8 cellular contexts compared by ENCODE assay signal in genomic region chr18:49561127-49561376, GRCh38. TPM values are rescaled to one million over a fixed set of nuclear protein-coding genes. Genes with fewer than 3 reads are reported as not detected.
A peak's percentile ranks its signal among the peaks of the same experiment; 100 is the strongest.
DNase-seq lines count a peak whose midpoint lies in the region; ATAC-seq and TF ChIP-seq lines count a peak whose summit lies in the region.

No MANE protein-coding gene starts in this region.

- H3K27ac ChIP-seq in right lobe of liver (peak overlapping the region; percentile 39 to 55 (median 41)), upper lobe of left lung (no peak overlapping the region)

- H3K9me3 ChIP-seq in right lobe of liver, result no peaks in the 10 kb centered on the region
- no peaks in the 10 kb centered on the region for H3K9me3 ChIP-seq in upper lobe of left lung

- intact Hi-C loops in right lobe of liver (cut with DNase I), result loop anchor here in 1 of 2 donors (10.0 kb wide), 2 partner anchors 64 to 304 kb away; no protein-coding TSS in a partner anchor

- no peak for TF ChIP-seq EP300 in upper lobe of left lung (IDR thresholded peaks at IDR 0.05)

- H3K4me3 ChIP-seq in right lobe of liver (peak overlapping the region; percentile 50 to 95 (median 86)), upper lobe of left lung (peak overlapping the region; percentile 10 to 52 (median 38))

- CTCF ChIA-PET in activated naive CD4-positive, alpha-beta T cell treated with anti-CD3 and anti-CD28 coated beads, Interleukin-2, amount 10 ng/mL, durations not matched to agents 7 days and 5 days (lab: Charles Lee), result interaction anchor here (1.2 to 7.4 kb wide), 5 partner anchors 50 to 304 kb away, joined by 3 to 117 read pairs (median 12); no protein-coding TSS in a partner anchor

- TF ChIP-seq CTCF in right lobe of liver (IDR thresholded peaks at IDR 0.05), result no peak
- TF ChIP-seq CTCF in upper lobe of left lung (IDR thresholded peaks at IDR 0.05), result no peak

- H3K36me3 ChIP-seq in right lobe of liver, result peaks cover 0 to 10% (median 1%) of the 10 kb centered on the region in 4 donors
- no peaks in the 10 kb centered on the region for H3K36me3 ChIP-seq in upper lobe of left lung

- no peak overlapping the region for H3K27ac Mint-ChIP-seq in activated naive CD4-positive, alpha-beta T cell treated with anti-CD3 and anti-CD28 coated beads, Interleukin-2, amount 10 ng/mL, durations not matched to agents 7 days and 5 days
- no peak overlapping the region for H3K27ac Mint-ChIP-seq in activated naive CD4-positive, alpha-beta T cell treated with anti-CD3 and anti-CD28 coated beads, Interleukin-2, amount 50 U/mL, for 72 hours

- H3K4me3 Mint-ChIP-seq in activated naive CD4-positive, alpha-beta T cell treated with anti-CD3 and anti-CD28 coated beads, Interleukin-2, amount 10 ng/mL, durations not matched to agents 7 days and 5 days, result peak overlapping the region; percentile 55

- no peak for TF ChIP-seq POLR2A in right lobe of liver (IDR thresholded peaks at IDR 0.05)
- TF ChIP-seq POLR2A in upper lobe of left lung (IDR thresholded peaks at IDR 0.05), result no peak

- no peaks in the 10 kb centered on the region for H3K36me3 Mint-ChIP-seq in activated naive CD4-positive, alpha-beta T cell treated with anti-CD3 and anti-CD28 coated beads, Interleukin-2, amount 10 ng/mL, durations not matched to agents 7 days and 5 days
- H3K36me3 Mint-ChIP-seq in activated naive CD4-positive, alpha-beta T cell treated with anti-CD3 and anti-CD28 coated beads, Interleukin-2, amount 50 U/mL, for 72 hours, result peaks cover 0 to 19% of the 10 kb centered on the region in 2 donors

- peaks cover 91% of the 10 kb centered on the region for H3K27me3 Mint-ChIP-seq in activated naive CD4-positive, alpha-beta T cell treated with anti-CD3 and anti-CD28 coated beads, Interleukin-2, amount 10 ng/mL, durations not matched to agents 7 days and 5 days

- DNase-seq in activated naive CD4-positive, alpha-beta T cell treated with anti-CD3 and anti-CD28 coated beads, Interleukin-2, amount 10 ng/mL, durations not matched to agents 7 days and 5 days, result no peak
- DNase-seq in activated naive CD4-positive, alpha-beta T cell treated with anti-CD3 and anti-CD28 coated beads, Interleukin-2, amount 50 U/mL, for 72 hours (ENCODE audit: low spot score in 2 of 2), result no peak
- DNase-seq in astrocyte of the hippocampus (ENCODE audit: low read depth, low spot score) (peak; percentile 51), right lobe of liver (no peak), upper lobe of left lung (no peak), OCI-M1 (lab: John Stamatoyannopoulos, UW) (no peak), NCI-H128 (lab: John Stamatoyannopoulos, UW; ENCODE audit: unreplicated experiment) (no peak)

- peaks cover 31% of the 10 kb centered on the region for H3K4me1 Mint-ChIP-seq in activated naive CD4-positive, alpha-beta T cell treated with anti-CD3 and anti-CD28 coated beads, Interleukin-2, amount 10 ng/mL, durations not matched to agents 7 days and 5 days

- H3K4me1 ChIP-seq in right lobe of liver (peaks cover 0 to 30% (median 6%) of the 10 kb centered on the region in 4 donors), upper lobe of left lung (peaks cover 21 to 37% (median 30%) of the 10 kb centered on the region in 4 donors)

- WGBS in right lobe of liver (ENCODE audit: insufficient coverage, low coverage, low lambda C conversion rate, missing lambda C conversion rate), result 3% methylated on average over 12 of the region's 17 CpGs
- WGBS in upper lobe of left lung, 2 donors, result 2 to 4% methylated on average over 17 of the region's 17 CpGs

- no peak for ATAC-seq in activated naive CD4-positive, alpha-beta T cell treated with anti-CD3 and anti-CD28 coated beads, Interleukin-2, amount 50 U/mL, for 72 hours
- ATAC-seq in right lobe of liver (peak in 1 of 4 donors; percentile 1), upper lobe of left lung (ENCODE audit: low FRiP score in 2 of 2) (no peak), GM21717 (IDR thresholded peaks at IDR 0.05; ENCODE audit: unreplicated experiment) (no peak)

- H3K27me3 ChIP-seq in right lobe of liver, result no peaks in the 10 kb centered on the region
- H3K27me3 ChIP-seq in upper lobe of left lung, result peaks cover 0 to 11% (median 5%) of the 10 kb centered on the region in 4 donors

- H3K9me3 Mint-ChIP-seq in activated naive CD4-positive, alpha-beta T cell treated with anti-CD3 and anti-CD28 coated beads, Interleukin-2, amount 10 ng/mL, durations not matched to agents 7 days and 5 days, result no peaks in the 10 kb centered on the region
- no peaks in the 10 kb centered on the region for H3K9me3 Mint-ChIP-seq in activated naive CD4-positive, alpha-beta T cell treated with anti-CD3 and anti-CD28 coated beads, Interleukin-2, amount 50 U/mL, for 72 hours

RNA-seq across cellular contexts. Expression of gene LIPG, which starts 0.8 kb away (rescaled TPM):
- under 1 TPM; 0.11 to 0.60 TPM for total RNA-seq in activated naive CD4-positive, alpha-beta T cell treated with anti-CD3 and anti-CD28 coated beads, Interleukin-2, amount 50 U/mL, for 72 hours
- total RNA-seq in right lobe of liver, result 100 to 1,000 TPM in 1 of 6 experiments, 10 to 100 TPM in 5; 35.0 to 120 (median 59.1) TPM
- total RNA-seq in upper lobe of left lung, result 10 to 100 TPM in 1 of 6 donors, 1 to 10 TPM in 5; 1.9 to 12.2 (median 4.5) TPM

Comparison
In these comparisons a context has a peak if more than half of its experiments do, and no peak if none do; other contexts are left out.
1. H3K27ac ChIP-seq: peak in right lobe of liver (3 of 3); none in upper lobe of left lung (0 of 4).